1 cellular context compared by ENCODE assay signal in the genomic region with DNA sequence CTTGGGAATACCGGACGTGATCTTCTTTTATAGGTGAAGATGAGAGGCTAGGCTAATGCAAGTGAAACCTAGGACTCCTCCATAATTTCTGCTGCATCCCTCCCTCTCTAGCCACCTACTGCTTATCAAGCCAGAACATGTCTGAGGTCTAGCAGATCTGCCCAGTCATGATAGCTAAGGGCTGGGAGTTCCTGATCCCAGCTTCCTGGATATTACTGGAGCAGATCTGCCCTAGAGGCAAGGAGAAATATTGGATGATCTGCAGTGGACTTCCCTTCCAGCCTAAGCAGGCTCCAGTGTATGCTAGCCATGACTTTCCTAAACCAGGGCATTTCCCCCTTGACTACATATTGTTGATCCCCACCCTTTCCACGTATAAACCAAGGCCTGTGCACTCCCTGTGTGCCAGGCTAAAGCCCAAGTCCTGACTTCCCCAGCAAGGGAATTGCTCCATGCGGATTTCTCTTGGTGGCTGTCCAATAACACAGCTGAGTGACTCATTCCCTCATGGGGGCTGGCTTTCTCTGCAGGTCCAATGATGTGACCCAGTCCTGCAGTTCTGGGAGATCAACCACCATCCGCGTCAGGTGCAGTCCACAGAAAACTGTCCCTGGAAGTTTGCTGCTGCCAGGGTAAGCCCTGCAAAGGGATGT.
TF ChIP-seq lines count a peak whose summit lies in the region.

No MANE protein-coding gene starts in this region.

TF ChIP-seq in HEK293, 187 proteins besides CTCF, POLR2A, EP300 and RAD21 (continued from another document):
- TF ChIP-seq REST (tag by site-specific recombination; IDR thresholded peaks at IDR 0.05) (peak; percentile 35; the same call in 1 of the 2 replicates), ZNF433 (tag by site-specific recombination; IDR thresholded peaks at IDR 0.05; ENCODE audit: low read depth) (no peak), ZNF660 (tag by site-specific recombination; IDR thresholded peaks at IDR 0.05) (peak; percentile 39; the same call in 1 of the 2 replicates), KLF17 (tag by site-specific recombination; IDR thresholded peaks at IDR 0.05) (no peak), ZNF266 (tag by site-specific recombination; IDR thresholded peaks at IDR 0.05; ENCODE audit: low read depth) (no peak)
- TF ChIP-seq, protein P1, sequence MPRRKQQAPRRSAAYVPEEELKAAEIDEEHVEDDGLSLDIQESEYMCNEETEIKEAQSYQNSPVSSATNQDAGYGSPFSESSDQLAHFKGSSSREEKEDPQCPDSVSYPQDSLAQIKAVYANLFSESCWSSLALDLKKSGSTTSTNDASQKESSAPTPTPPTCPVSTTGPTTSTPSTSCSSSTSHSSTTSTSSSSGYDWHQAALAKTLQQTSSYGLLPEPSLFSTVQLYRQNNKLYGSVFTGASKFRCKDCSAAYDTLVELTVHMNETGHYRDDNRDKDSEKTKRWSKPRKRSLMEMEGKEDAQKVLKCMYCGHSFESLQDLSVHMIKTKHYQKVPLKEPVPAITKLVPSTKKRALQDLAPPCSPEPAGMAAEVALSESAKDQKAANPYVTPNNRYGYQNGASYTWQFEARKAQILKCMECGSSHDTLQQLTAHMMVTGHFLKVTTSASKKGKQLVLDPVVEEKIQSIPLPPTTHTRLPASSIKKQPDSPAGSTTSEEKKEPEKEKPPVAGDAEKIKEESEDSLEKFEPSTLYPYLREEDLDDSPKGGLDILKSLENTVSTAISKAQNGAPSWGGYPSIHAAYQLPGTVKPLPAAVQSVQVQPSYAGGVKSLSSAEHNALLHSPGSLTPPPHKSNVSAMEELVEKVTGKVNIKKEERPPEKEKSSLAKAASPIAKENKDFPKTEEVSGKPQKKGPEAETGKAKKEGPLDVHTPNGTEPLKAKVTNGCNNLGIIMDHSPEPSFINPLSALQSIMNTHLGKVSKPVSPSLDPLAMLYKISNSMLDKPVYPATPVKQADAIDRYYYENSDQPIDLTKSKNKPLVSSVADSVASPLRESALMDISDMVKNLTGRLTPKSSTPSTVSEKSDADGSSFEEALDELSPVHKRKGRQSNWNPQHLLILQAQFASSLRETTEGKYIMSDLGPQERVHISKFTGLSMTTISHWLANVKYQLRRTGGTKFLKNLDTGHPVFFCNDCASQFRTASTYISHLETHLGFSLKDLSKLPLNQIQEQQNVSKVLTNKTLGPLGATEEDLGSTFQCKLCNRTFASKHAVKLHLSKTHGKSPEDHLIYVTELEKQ (tag by site-specific recombination; IDR thresholded peaks at IDR 0.05; ENCODE audit: borderline replicate concordance) = no peak
